1 cellular context compared by ENCODE assay signal in genomic region chr20:30912006-30912660, GRCh38.
TF ChIP-seq lines count a peak whose summit lies in the region.

No MANE protein-coding gene starts in this region.

TF ChIP-seq in HepG2, 621 proteins besides CTCF, POLR2A, EP300 and RAD21 (continued from another document):
- no peak for TF ChIP-seq ZBED4 (CRISPR knock-in tag; IDR thresholded peaks at IDR 0.05; ENCODE audit: borderline replicate concordance)
- no peak for TF ChIP-seq SNAPC4 (CRISPR knock-in tag; IDR thresholded peaks at IDR 0.05)
- no peak for TF ChIP-seq NFE2L2 (IDR thresholded peaks at IDR 0.05; ENCODE audit: low read length)
- no peak for TF ChIP-seq SKIL (CRISPR knock-in tag; IDR thresholded peaks at IDR 0.05; ENCODE audit: borderline replicate concordance)
- TF ChIP-seq ZXDC (CRISPR knock-in tag; IDR thresholded peaks at IDR 0.05): no peak
